In genomic region chr15:68484696-68485400, GRCh38 we compare ENCODE assay signal across 1 cellular context.
TF ChIP-seq lines count a peak whose summit lies in the region.

No MANE protein-coding gene starts in this region.

TF ChIP-seq in WTC11, 78 proteins besides CTCF, POLR2A, EP300 and RAD21 (continued from another document):
- TF ChIP-seq, protein P1, sequence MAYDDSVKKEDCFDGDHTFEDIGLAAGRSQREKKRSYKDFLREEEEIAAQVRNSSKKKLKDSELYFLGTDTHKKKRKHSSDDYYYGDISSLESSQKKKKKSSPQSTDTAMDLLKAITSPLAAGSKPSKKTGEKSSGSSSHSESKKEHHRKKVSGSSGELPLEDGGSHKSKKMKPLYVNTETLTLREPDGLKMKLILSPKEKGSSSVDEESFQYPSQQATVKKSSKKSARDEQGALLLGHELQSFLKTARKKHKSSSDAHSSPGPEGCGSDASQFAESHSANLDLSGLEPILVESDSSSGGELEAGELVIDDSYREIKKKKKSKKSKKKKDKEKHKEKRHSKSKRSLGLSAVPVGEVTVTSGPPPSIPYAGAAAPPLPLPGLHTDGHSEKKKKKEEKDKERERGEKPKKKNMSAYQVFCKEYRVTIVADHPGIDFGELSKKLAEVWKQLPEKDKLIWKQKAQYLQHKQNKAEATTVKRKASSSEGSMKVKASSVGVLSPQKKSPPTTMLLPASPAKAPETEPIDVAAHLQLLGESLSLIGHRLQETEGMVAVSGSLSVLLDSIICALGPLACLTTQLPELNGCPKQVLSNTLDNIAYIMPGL (CRISPR knock-in tag; IDR thresholded peaks at IDR 0.05): no peak
- TF ChIP-seq, protein P2, sequence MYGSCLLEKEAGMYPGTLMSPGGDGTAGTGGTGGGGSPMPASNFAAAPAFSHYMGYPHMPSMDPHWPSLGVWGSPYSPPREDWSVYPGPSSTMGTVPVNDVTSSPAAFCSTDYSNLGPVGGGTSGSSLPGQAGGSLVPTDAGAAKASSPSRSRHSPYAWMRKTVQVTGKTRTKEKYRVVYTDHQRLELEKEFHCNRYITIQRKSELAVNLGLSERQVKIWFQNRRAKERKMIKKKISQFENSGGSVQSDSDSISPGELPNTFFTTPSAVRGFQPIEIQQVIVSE (CRISPR knock-in tag; IDR thresholded peaks at IDR 0.05; ENCODE audit: borderline replicate concordance): no peak
- no peak for TF ChIP-seq NR3C1 (CRISPR knock-in tag; conservative IDR thresholded peaks at IDR 0.05; ENCODE audit: low read depth)
- TF ChIP-seq ZNF423 (CRISPR knock-in tag; IDR thresholded peaks at IDR 0.05): no peak
- TF ChIP-seq ZBTB43 (CRISPR knock-in tag; IDR thresholded peaks at IDR 0.05): no peak
TF ChIP-seq in WTC11: peak in this region for 0.
